8 cellular contexts compared by ENCODE assay signal in genomic region chr20:44965651-44966029, GRCh38. TPM values are rescaled to one million over a fixed set of nuclear protein-coding genes. Genes with fewer than 3 reads are reported as not detected.
DNase-seq lines count a peak whose midpoint lies in the region; ATAC-seq and TF ChIP-seq lines count a peak whose summit lies in the region.

No MANE protein-coding gene starts in this region.

- no peaks in the 10 kb centered on the region for H3K9me3 ChIP-seq in gastrocnemius medialis

- H3K4me3 ChIP-seq in GM12864 (ENCODE audit: low read depth, low read length), result peak overlapping the region; percentile 82
- peak overlapping the region; percentile 99 for H3K4me3 ChIP-seq in fibroblast of villous mesenchyme (ENCODE audit: low read depth, low read length)
- H3K4me3 ChIP-seq in gastrocnemius medialis, result peak overlapping the region; percentile 73 to 100 (median 92)

- no peaks in the 10 kb centered on the region for H3K27me3 ChIP-seq in gastrocnemius medialis

- in situ Hi-C loops in gastrocnemius medialis (cut with MboI; ENCODE audit: low sequenced_read_pairs in 4 of 4), result loop anchor here in 1 of 4 donors (25.0 kb wide), 1 partner anchor 97 kb away; no protein-coding TSS in a partner anchor

- no peak for DNase-seq in GM12864 (ENCODE audit: low read depth)
- DNase-seq in fibroblast of villous mesenchyme (ENCODE audit: low read depth), result no peak
- no peak for DNase-seq in gastrocnemius medialis
- no peak for DNase-seq in AML-193 (lab: John Stamatoyannopoulos, UW)
- no peak for DNase-seq in NCI-H524 treated with DMSO at 0.1 percent for 48 hours (lab: John Stamatoyannopoulos, UW)
- DNase-seq in cerebellar cortex (ENCODE audit: low spot score), result no peak

- TF ChIP-seq CTCF in GM12864 (IDR thresholded peaks at IDR 0.05; ENCODE audit: low read depth, low read length, missing control alignments) (no peak), VCaP (conservative IDR thresholded peaks at IDR 0.05) (no peak), fibroblast of villous mesenchyme (IDR thresholded peaks at IDR 0.05; ENCODE audit: insufficient read depth, low read depth, low read length) (no peak), gastrocnemius medialis (IDR thresholded peaks at IDR 0.05 in 4 of 5, conservative IDR thresholded peaks at IDR 0.05 in 1 of 5) (no peak)

- no peaks in the 10 kb centered on the region for H3K36me3 ChIP-seq in gastrocnemius medialis

- no peak for TF ChIP-seq POLR2A in gastrocnemius medialis (IDR thresholded peaks at IDR 0.05)

- peaks cover 11 to 20% of the 10 kb centered on the region in 2 donors for H3K4me1 ChIP-seq in gastrocnemius medialis

- intact Hi-C loops in gastrocnemius medialis (cut with DNase I; ENCODE audit: low total_unique reads), result loop anchor here (5.0 to 10.0 kb wide), 3 partner anchors 228 to 1437 kb away; partner anchors contain the start of gene IFT52

- H3K27ac ChIP-seq in VCaP (peak overlapping the region; percentile 77), gastrocnemius medialis (peak overlapping the region; percentile 88 to 91 (median 90))

- ATAC-seq in gastrocnemius medialis (no peak), HG03159 (IDR thresholded peaks at IDR 0.05; ENCODE audit: unreplicated experiment) (no peak)

RNA-seq across cellular contexts. Expression of gene STK4, which starts 0.7 kb away (rescaled TPM):
- total RNA-seq in fibroblast of villous mesenchyme (28.0 and 35.8 TPM in 2 replicates), gastrocnemius medialis (1 to 10 TPM; 4.5 to 6.4 (median 5.5) TPM)

RNA-seq across cellular contexts. Expression of gene TOMM34, which starts 5.4 kb away (rescaled TPM):
- total RNA-seq in fibroblast of villous mesenchyme, result 15.1 and 22.0 TPM in 2 replicates
- total RNA-seq in gastrocnemius medialis, result 10 to 100 TPM in 3 of 4 donors, 1 to 10 TPM in 1; 9.8 to 19.2 (median 17.0) TPM

RNA-seq across cellular contexts. Expression of gene PABPC1L, which starts 55.8 kb away (rescaled TPM):
- total RNA-seq in fibroblast of villous mesenchyme (10.8 and 11.0 TPM in 2 replicates), gastrocnemius medialis (1 to 10 TPM in 1 of 4 donors, under 1 TPM in 3; 0.22 to 3.8 (median 0.54) TPM)
